ENCODE assay signal across 1 cellular context in the genomic region with DNA sequence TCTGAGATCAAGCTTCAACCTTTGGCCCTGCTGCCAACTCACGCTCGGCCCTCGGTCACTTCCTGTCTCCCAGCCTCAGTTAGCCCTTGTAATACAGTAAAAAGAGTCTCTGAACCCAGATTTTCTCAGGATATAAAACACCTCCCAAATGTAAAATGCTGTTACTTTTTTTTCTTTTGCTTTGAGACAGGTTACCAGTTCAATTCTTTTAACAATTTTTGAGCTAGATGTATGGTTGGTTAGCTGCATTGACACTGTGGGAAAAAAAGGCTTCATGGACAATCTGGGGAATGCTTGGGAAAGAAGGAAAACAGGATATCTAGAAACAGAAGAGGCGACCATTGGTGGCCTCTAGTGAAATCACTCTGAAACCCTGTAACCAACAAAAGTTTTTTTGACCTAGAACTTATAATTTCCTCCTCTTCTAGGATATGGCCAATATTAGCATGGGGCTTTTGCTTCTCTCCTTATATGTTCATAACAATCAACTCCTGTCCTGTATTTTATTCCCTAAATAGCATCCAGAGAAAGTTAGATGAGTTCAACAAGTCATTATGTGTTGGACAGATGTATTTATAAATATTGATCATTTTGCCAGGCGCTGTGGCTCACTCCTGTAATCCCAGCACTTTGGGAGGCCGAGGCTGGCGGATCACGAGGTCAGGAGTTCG.
TF ChIP-seq lines count a peak whose summit lies in the region.

No MANE protein-coding gene starts in this region.

TF ChIP-seq in K562, 482 proteins besides CTCF, POLR2A, EP300 and RAD21 (continued from another document and continues in another):
- TF ChIP-seq E2F4 (CRISPR knock-in tag; IDR thresholded peaks at IDR 0.05; ENCODE audit: low read depth) = no peak
- no peak for TF ChIP-seq MAZ (CRISPR knock-in tag; conservative IDR thresholded peaks at IDR 0.05 in 1 of 2, IDR thresholded peaks at IDR 0.05 in 1 of 2)
- TF ChIP-seq, protein P1, sequence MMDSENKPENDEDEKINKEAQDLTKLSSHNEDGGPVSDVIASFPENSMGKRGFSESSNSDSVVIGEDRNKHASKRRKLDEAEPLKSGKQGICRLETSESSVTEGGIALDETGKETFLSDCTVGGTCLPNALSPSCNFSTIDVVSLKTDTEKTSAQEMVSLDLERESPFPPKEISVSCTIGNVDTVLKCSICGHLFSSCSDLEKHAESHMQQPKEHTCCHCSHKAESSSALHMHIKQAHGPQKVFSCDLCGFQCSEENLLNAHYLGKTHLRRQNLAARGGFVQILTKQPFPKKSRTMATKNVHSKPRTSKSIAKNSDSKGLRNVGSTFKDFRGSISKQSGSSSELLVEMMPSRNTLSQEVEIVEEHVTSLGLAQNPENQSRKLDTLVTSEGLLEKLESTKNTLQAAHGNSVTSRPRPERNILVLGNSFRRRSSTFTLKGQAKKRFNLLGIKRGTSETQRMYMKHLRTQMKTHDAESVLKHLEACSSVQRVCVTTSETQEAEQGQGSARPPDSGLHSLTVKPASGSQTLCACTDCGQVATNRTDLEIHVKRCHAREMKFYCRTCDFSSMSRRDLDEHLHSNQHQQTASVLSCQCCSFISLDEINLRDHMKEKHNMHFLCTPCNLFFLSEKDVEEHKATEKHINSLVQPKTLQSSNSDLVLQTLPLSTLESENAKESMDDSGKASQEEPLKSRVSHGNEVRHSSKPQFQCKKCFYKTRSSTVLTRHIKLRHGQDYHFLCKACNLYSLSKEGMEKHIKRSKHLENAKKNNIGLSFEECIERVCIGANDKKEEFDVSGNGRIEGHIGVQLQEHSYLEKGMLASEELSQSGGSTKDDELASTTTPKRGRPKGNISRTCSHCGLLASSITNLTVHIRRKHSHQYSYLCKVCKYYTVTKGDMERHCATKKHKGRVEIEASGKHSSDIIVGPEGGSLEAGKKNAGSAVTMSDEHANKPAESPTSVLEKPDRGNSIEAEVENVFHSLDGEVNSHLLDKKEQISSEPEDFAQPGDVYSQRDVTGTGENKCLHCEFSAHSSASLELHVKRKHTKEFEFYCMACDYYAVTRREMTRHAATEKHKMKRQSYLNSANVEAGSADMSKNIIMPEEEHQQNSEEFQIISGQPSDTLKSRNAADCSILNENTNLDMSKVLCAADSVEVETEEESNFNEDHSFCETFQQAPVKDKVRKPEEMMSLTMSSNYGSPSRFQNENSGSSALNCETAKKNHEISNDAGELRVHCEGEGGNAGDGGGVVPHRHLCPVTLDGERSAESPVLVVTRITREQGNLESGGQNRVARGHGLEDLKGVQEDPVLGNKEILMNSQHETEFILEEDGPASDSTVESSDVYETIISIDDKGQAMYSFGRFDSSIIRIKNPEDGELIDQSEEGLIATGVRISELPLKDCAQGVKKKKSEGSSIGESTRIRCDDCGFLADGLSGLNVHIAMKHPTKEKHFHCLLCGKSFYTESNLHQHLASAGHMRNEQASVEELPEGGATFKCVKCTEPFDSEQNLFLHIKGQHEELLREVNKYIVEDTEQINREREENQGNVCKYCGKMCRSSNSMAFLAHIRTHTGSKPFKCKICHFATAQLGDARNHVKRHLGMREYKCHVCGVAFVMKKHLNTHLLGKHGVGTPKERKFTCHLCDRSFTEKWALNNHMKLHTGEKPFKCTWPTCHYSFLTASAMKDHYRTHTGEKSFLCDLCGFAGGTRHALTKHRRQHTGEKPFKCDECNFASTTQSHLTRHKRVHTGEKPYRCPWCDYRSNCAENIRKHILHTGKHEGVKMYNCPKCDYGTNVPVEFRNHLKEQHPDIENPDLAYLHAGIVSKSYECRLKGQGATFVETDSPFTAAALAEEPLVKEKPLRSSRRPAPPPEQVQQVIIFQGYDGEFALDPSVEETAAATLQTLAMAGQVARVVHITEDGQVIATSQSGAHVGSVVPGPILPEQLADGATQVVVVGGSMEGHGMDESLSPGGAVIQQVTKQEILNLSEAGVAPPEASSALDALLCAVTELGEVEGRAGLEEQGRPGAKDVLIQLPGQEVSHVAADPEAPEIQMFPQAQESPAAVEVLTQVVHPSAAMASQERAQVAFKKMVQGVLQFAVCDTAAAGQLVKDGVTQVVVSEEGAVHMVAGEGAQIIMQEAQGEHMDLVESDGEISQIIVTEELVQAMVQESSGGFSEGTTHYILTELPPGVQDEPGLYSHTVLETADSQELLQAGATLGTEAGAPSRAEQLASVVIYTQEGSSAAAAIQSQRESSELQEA (IDR thresholded peaks at IDR 0.05; ENCODE audit: low read depth) = no peak
- no peak for TF ChIP-seq HIVEP1 (CRISPR knock-in tag; IDR thresholded peaks at IDR 0.05)
- TF ChIP-seq CBX5 (IDR thresholded peaks at IDR 0.05; ENCODE audit: borderline replicate concordance, low read depth) = no peak
- TF ChIP-seq, protein P2, sequence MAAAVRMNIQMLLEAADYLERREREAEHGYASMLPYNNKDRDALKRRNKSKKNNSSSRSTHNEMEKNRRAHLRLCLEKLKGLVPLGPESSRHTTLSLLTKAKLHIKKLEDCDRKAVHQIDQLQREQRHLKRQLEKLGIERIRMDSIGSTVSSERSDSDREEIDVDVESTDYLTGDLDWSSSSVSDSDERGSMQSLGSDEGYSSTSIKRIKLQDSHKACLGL (CRISPR knock-in tag; IDR thresholded peaks at IDR 0.05; ENCODE audit: borderline replicate concordance, poor library complexity, severe bottlenecking) = no peak
- no peak for TF ChIP-seq FOXJ2 (tag; IDR thresholded peaks at IDR 0.05)
- TF ChIP-seq PKNOX1 (IDR thresholded peaks at IDR 0.05) = no peak; the same call in 1 of the 2 replicates
- TF ChIP-seq EZH2 (IDR thresholded peaks at IDR 0.05; ENCODE audit: borderline replicate concordance, low read depth, low read length) = no peak
- TF ChIP-seq ADNP (tag; IDR thresholded peaks at IDR 0.05) = no peak
- no peak for TF ChIP-seq MTA2 (IDR thresholded peaks at IDR 0.05; ENCODE audit: low read depth)
- no peak for TF ChIP-seq SNAPC5 (CRISPR knock-in tag; IDR thresholded peaks at IDR 0.05)
- no peak for TF ChIP-seq ATF1 (CRISPR knock-in tag; IDR thresholded peaks at IDR 0.05)
- no peak for TF ChIP-seq ATF1 (tag; IDR thresholded peaks at IDR 0.05)
- no peak; the same call in 1 of the 2 replicates for TF ChIP-seq FOXK1 (CRISPR knock-in tag; IDR thresholded peaks at IDR 0.05; ENCODE audit: borderline replicate concordance)
- no peak for TF ChIP-seq ZNF197 (CRISPR knock-in tag; IDR thresholded peaks at IDR 0.05; ENCODE audit: low read depth)
- TF ChIP-seq ELF2 (CRISPR knock-in tag; IDR thresholded peaks at IDR 0.05) = peak; percentile 62
- 0 out of 4 replicates have a peak, but pooled peaks of 1 of the 2 experiments have one; percentile 45 for TF ChIP-seq ZMIZ1 (IDR thresholded peaks at IDR 0.05; ENCODE audit: low read depth in 2 of 2, low read length in 2 of 2)
- TF ChIP-seq RFX1 (IDR thresholded peaks at IDR 0.05) = no peak
- no peak; the same call in 1 of the 2 replicates for TF ChIP-seq HLTF (IDR thresholded peaks at IDR 0.05)
- no peak for TF ChIP-seq SAP30 (IDR thresholded peaks at IDR 0.05; ENCODE audit: borderline replicate concordance, insufficient read depth, low read depth, low read length, poor library complexity, severe bottlenecking)
- TF ChIP-seq CHD1 (IDR thresholded peaks at IDR 0.05; ENCODE audit: low read length) = peak; percentile 30
- no peak for TF ChIP-seq RERE (CRISPR knock-in tag; IDR thresholded peaks at IDR 0.05; ENCODE audit: borderline replicate concordance)
- TF ChIP-seq ZNF583 (CRISPR knock-in tag; IDR thresholded peaks at IDR 0.05) = no peak; the same call in 1 of the 2 replicates
- TF ChIP-seq, protein P3, sequence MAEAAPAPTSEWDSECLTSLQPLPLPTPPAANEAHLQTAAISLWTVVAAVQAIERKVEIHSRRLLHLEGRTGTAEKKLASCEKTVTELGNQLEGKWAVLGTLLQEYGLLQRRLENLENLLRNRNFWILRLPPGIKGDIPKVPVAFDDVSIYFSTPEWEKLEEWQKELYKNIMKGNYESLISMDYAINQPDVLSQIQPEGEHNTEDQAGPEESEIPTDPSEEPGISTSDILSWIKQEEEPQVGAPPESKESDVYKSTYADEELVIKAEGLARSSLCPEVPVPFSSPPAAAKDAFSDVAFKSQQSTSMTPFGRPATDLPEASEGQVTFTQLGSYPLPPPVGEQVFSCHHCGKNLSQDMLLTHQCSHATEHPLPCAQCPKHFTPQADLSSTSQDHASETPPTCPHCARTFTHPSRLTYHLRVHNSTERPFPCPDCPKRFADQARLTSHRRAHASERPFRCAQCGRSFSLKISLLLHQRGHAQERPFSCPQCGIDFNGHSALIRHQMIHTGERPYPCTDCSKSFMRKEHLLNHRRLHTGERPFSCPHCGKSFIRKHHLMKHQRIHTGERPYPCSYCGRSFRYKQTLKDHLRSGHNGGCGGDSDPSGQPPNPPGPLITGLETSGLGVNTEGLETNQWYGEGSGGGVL (CRISPR knock-in tag; IDR thresholded peaks at IDR 0.05) = no peak
- TF ChIP-seq BRF1 (IDR thresholded peaks at IDR 0.05; ENCODE audit: borderline replicate concordance, extremely low read depth, insufficient read length) = no peak
